In genomic region chr11:59141191-59141590, GRCh38 we compare ENCODE assay signal across 18 cellular contexts. TPM values are rescaled to one million over a fixed set of nuclear protein-coding genes. Genes with fewer than 3 reads are reported as not detected.
DNase-seq lines count a peak whose midpoint lies in the region; ATAC-seq and TF ChIP-seq lines count a peak whose summit lies in the region.
"Had no signal": no experiment of that assay in that cellular context is flagged by ENCODE, and none has a peak within 500 bp of the region (broad histone marks: within the 10 kb centered on the region; RNA-seq: fewer than 3 reads in every experiment).

No MANE protein-coding gene starts in this region.

- H3K9me3 ChIP-seq in fibroblast of lung (ENCODE audit: control insufficient read depth, insufficient read depth, low read depth, low read length): no peaks in the 10 kb centered on the region
- H3K9me3 ChIP-seq: BE2C, prostate gland, tibial artery had no signal

- peaks cover 47% of the 10 kb centered on the region for H3K4me1 Mint-ChIP-seq in stimulated activated naive CD8-positive, alpha-beta T cell treated with anti-CD3 and anti-CD28 coated beads, Interleukin-15, Interleukin-2, amounts not matched to agents 100 ng/mL and 50 ng/mL, for 24 hours (ENCODE audit: low read depth)
- peaks cover 41% of the 10 kb centered on the region for H3K4me1 Mint-ChIP-seq in stimulated activated naive CD8-positive, alpha-beta T cell treated with anti-CD3 and anti-CD28 coated beads, Interleukin-15, amount 100 ng/mL, for 72 hours

- peaks cover 1% of the 10 kb centered on the region for H3K36me3 ChIP-seq in fibroblast of lung (ENCODE audit: control insufficient read depth, insufficient read depth, low read length)
- H3K36me3 ChIP-seq: BE2C, prostate gland had no signal

- no peak overlapping the region for H3K27ac Mint-ChIP-seq in stimulated activated naive CD8-positive, alpha-beta T cell treated with anti-CD3 and anti-CD28 coated beads, Interleukin-15, Interleukin-2, amounts not matched to agents 100 ng/mL and 50 ng/mL, for 24 hours
- no peak overlapping the region for H3K27ac Mint-ChIP-seq in stimulated activated naive CD8-positive, alpha-beta T cell treated with anti-CD3 and anti-CD28 coated beads, Interleukin-15, amount 100 ng/mL, for 72 hours

- peaks cover 13% of the 10 kb centered on the region for H3K36me3 Mint-ChIP-seq in stimulated activated naive CD8-positive, alpha-beta T cell treated with anti-CD3 and anti-CD28 coated beads, Interleukin-15, Interleukin-2, amounts not matched to agents 100 ng/mL and 50 ng/mL, for 24 hours (ENCODE audit: low read depth)

- no peaks in the 10 kb centered on the region for H4K20me1 ChIP-seq in fibroblast of lung (ENCODE audit: control insufficient read depth, extremely low read depth, insufficient read depth, low read length)

- H3K4me1 ChIP-seq in fibroblast of lung (ENCODE audit: control insufficient read depth, extremely low read depth, insufficient read depth, low read length): peaks cover 8% of the 10 kb centered on the region
- H3K4me1 ChIP-seq: BE2C had no signal

- no peaks in the 10 kb centered on the region for H3K9me3 Mint-ChIP-seq in stimulated activated naive CD8-positive, alpha-beta T cell treated with anti-CD3 and anti-CD28 coated beads, Interleukin-15, Interleukin-2, amounts not matched to agents 100 ng/mL and 50 ng/mL, for 24 hours
- no peaks in the 10 kb centered on the region for H3K9me3 Mint-ChIP-seq in stimulated activated naive CD8-positive, alpha-beta T cell treated with anti-CD3 and anti-CD28 coated beads, Interleukin-15, amount 100 ng/mL, for 72 hours

- peak overlapping the region; percentile 95 for H3K4me3 Mint-ChIP-seq in stimulated activated naive CD8-positive, alpha-beta T cell treated with anti-CD3 and anti-CD28 coated beads, Interleukin-15, Interleukin-2, amounts not matched to agents 100 ng/mL and 50 ng/mL, for 24 hours
- no peak overlapping the region for H3K4me3 Mint-ChIP-seq in stimulated activated naive CD8-positive, alpha-beta T cell treated with anti-CD3 and anti-CD28 coated beads, Interleukin-15, amount 100 ng/mL, for 72 hours

- H3K4me2 ChIP-seq in fibroblast of lung (ENCODE audit: extremely low read depth, insufficient read depth, low read length): no peak overlapping the region

- H3K9ac ChIP-seq in fibroblast of lung (ENCODE audit: insufficient read depth, low read length): no peak overlapping the region

- H3K79me2 ChIP-seq in fibroblast of lung (ENCODE audit: control insufficient read depth, insufficient read depth, low read length): peaks cover 14% of the 10 kb centered on the region

- DNase-seq in stimulated activated naive CD8-positive, alpha-beta T cell treated with anti-CD3 and anti-CD28 coated beads, Interleukin-15, amount 100 ng/mL, for 72 hours: no peak
- DNase-seq in SK-MEL-5 (ENCODE audit: low read depth, low spot score) (peak; percentile 65), fibroblast of lung (ENCODE audit: low read depth in 2 of 2) (no peak), HuH-7.5 (ENCODE audit: low spot score) (no peak)
- no peak for DNase-seq in activated effector memory CD4-positive, alpha-beta T cell treated with Interleukin-2 at 50 U/mL for 16 hours
- DNase-seq: activated CD4-positive, alpha-beta T cell treated with anti-CD3 and anti-CD28 coated beads, Interleukin-2, amount 50 U/mL, for 1 hour; BE2C; islet precursor cell; NCI-H1092 treated with DMSO at 0.1 percent for 48 hours; SW 1271; tibial artery had no signal

- peak overlapping the region; percentile 97 for H3K27ac ChIP-seq in fibroblast of lung (ENCODE audit: insufficient read depth, low read length)

- peak overlapping the region in 1 of 4 experiments; percentile 82 for H3K4me3 ChIP-seq in fibroblast of lung (replicated peaks in 1 of 4; ENCODE audit: control extremely low read depth in 1 of 4, insufficient read depth in 1 of 4, low read depth in 3 of 4, low read length in 4 of 4)

- no peak overlapping the region for H2AFZ ChIP-seq in fibroblast of lung (ENCODE audit: low read length)

- H3K27me3 ChIP-seq in fibroblast of lung (ENCODE audit: control insufficient read depth, insufficient read depth, low read length): no peaks in the 10 kb centered on the region
- H3K27me3 ChIP-seq: tibial artery had no signal

- no peak for TF ChIP-seq CTCF in fibroblast of lung (conservative IDR thresholded peaks at IDR 0.05 in 1 of 2, IDR thresholded peaks at IDR 0.05 in 1 of 2; ENCODE audit: low read depth in 1 of 2, low read length in 2 of 2)

- H3K27me3 Mint-ChIP-seq in stimulated activated naive CD8-positive, alpha-beta T cell treated with anti-CD3 and anti-CD28 coated beads, Interleukin-15, Interleukin-2, amounts not matched to agents 100 ng/mL and 50 ng/mL, for 24 hours: no peaks in the 10 kb centered on the region
- H3K27me3 Mint-ChIP-seq in stimulated activated naive CD8-positive, alpha-beta T cell treated with anti-CD3 and anti-CD28 coated beads, Interleukin-15, amount 100 ng/mL, for 72 hours: no peaks in the 10 kb centered on the region

- no peak for ATAC-seq in stimulated activated naive CD8-positive, alpha-beta T cell treated with anti-CD3 and anti-CD28 coated beads, Interleukin-15, amount 100 ng/mL, for 72 hours
- ATAC-seq in GM21737 (IDR thresholded peaks at IDR 0.05; ENCODE audit: unreplicated experiment): no peak
- no peak for ATAC-seq in GM19023 (IDR thresholded peaks at IDR 0.05; ENCODE audit: unreplicated experiment)

- in situ Hi-C loops in SK-MEL-5 (cut with HindIII; ENCODE audit: low pct_unique_long_range_greater_than_20kb, low sequenced_read_pairs): no loop called here

RNA-seq across cellular contexts. Expression of gene FAM111A, which starts 1.5 kb away (rescaled TPM):
- total RNA-seq in SK-MEL-5 (2014; rRNA removed; shearing (Covaris generic)): 30.6 and 31.1 TPM in 2 replicates
- 19.7 and 21.6 TPM in 2 replicates for polyA plus RNA-seq in SK-MEL-5 (2015; cell fraction: cytosol; rRNA removed)
- 92.1 and 104 TPM in 2 replicates for polyA plus RNA-seq in SK-MEL-5 (2015; cell fraction: nucleus; rRNA removed)
- 34.7 and 42.3 TPM in 2 replicates for total RNA-seq in fibroblast of lung
- polyA plus RNA-seq in fibroblast of lung: 27.1 and 44.2 TPM in 2 replicates
- polyA plus RNA-seq in fibroblast of lung (2012): 13.2 and 22.2 TPM in 2 replicates
- polyA minus RNA-seq in fibroblast of lung (ENCODE audit: low replicate concordance): 1.3 and 2.8 TPM in 2 replicates

RNA-seq across cellular contexts. Expression of gene DTX4, which starts 30.7 kb away (rescaled TPM):
- 0.67 and 0.95 TPM in 2 replicates for total RNA-seq in SK-MEL-5 (2014; rRNA removed; shearing (Covaris generic))
- 3.5 TPM in 2 replicates for polyA plus RNA-seq in SK-MEL-5 (2015; cell fraction: cytosol; rRNA removed)
- 15.4 and 22.2 TPM in 2 replicates for polyA plus RNA-seq in SK-MEL-5 (2015; cell fraction: nucleus; rRNA removed)
- total RNA-seq in fibroblast of lung: 3.1 and 4.8 TPM in 2 replicates
- polyA plus RNA-seq in fibroblast of lung: 1.2 and 2.1 TPM in 2 replicates
- polyA plus RNA-seq in fibroblast of lung (2012): 3.8 and 6.7 TPM in 2 replicates
- 8.7 and 28.5 TPM in 2 replicates for polyA minus RNA-seq in fibroblast of lung (ENCODE audit: low replicate concordance)

RNA-seq across cellular contexts. Expression of gene FAM111B, which starts 34.2 kb away (rescaled TPM):
- total RNA-seq in SK-MEL-5 (2014; rRNA removed; shearing (Covaris generic)): 6.8 and 7.2 TPM in 2 replicates
- polyA plus RNA-seq in SK-MEL-5 (2015; cell fraction: cytosol; rRNA removed): 3.9 and 4.2 TPM in 2 replicates
- polyA plus RNA-seq in SK-MEL-5 (2015; cell fraction: nucleus; rRNA removed): 3.7 and 5.1 TPM in 2 replicates
- total RNA-seq in fibroblast of lung: 0.26 and 0.33 TPM in 2 replicates
- 6.2 and 14.8 TPM in 2 replicates for polyA plus RNA-seq in fibroblast of lung
- polyA plus RNA-seq in fibroblast of lung (2012): 4.5 and 11.6 TPM in 2 replicates
- 0.47 and 3.9 TPM in 2 replicates for polyA minus RNA-seq in fibroblast of lung (ENCODE audit: low replicate concordance)

RNA-seq across cellular contexts. Expression of gene GLYATL1B, which starts 55.1 kb away (rescaled TPM):
- not detected in 2 replicates for total RNA-seq in SK-MEL-5 (2014; rRNA removed; shearing (Covaris generic))
- not detected in 2 replicates for polyA plus RNA-seq in SK-MEL-5 (2015; cell fraction: cytosol; rRNA removed)
- not detected in 2 replicates for polyA plus RNA-seq in SK-MEL-5 (2015; cell fraction: nucleus; rRNA removed)
- not detected in 2 replicates for total RNA-seq in fibroblast of lung
- not detected in 2 replicates for polyA plus RNA-seq in fibroblast of lung
- not detected in 2 replicates for polyA plus RNA-seq in fibroblast of lung (2012)
- not detected in 2 replicates for polyA minus RNA-seq in fibroblast of lung (ENCODE audit: low replicate concordance)
- total RNA-seq: chondrocyte, endothelial cell of umbilical vein, mononuclear cell, prostate gland had no signal
- polyA plus RNA-seq: endothelial cell of umbilical vein had no signal
